ENCODE assay signal across 7 cellular contexts in the genomic region with DNA sequence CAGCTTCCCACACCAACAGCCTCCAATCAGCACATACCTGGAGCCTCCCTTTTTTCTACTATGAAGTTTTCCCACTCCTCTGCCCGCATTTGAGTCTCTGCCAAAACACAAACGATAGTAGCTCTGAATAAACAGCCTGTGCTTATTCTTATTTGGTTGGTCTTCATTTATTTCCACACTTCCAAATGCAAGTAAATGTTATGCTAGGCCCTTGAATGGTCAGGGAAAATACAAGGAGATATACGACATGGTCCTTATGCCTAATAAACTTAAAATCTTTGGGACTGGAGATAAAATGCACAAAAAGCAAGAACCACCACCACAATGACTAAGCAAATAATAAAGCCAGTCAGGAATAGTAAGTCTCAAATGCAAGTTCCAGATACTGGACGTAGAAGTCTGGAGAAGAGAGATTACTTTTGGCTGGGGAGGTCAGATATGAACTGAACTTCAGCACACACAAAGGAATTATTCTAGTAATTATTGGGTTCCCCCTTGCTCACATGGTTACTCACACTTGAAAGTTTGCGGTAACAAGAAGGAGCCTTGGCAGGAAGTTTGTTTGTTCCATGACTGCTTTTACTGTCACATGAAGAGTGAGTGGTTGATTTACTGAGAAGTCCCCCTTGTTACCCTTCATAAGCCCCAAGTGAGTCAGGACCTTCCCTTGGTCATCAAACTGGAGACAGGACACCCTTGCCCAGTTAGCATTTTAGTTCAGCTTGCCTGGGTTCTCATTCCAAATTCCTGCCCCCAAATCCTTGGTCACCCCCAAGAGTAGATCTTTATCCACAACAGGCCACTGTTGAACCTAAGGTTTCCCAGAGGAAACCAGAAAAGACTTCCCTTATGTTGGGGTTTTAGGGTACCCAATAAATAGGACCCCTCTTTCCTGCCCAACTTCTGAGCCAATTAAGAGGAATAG.
DNase-seq lines count a peak whose midpoint lies in the region; ATAC-seq, FAIRE-seq and TF ChIP-seq lines count a peak whose summit lies in the region.

No MANE protein-coding gene starts in this region.

- peak overlapping the region; percentile 60 for H3K4me2 ChIP-seq in K562 (ENCODE audit: insufficient read depth, low read length)

- H3K27ac ChIP-seq in K562 (ENCODE audit: extremely low read depth, low read depth, low read length) (peak overlapping the region; percentile 93), skin epidermis (peak overlapping the region in 15 of 21 experiments; percentile 23 to 78 (median 48)), A673 (ENCODE audit: low read depth, low read length, poor library complexity, severe bottlenecking) (no peak overlapping the region), transverse colon (peak overlapping the region in 2 of 4 donors; percentile 35 to 38)

- no peaks in the 10 kb centered on the region for H3K9me1 ChIP-seq in K562 (ENCODE audit: control insufficient read depth, insufficient read depth, low read length)

- peak; percentile 42 to 48 for TF ChIP-seq RAD21 in K562 (CRISPR knock-in tag; conservative IDR thresholded peaks at IDR 0.05 in 1 of 2, IDR thresholded peaks at IDR 0.05 in 1 of 2)

- H3K9me3 ChIP-seq in K562 (replicated peaks; ENCODE audit: control insufficient read depth, insufficient read depth, low read depth, low read length) (peaks cover 27% of the 10 kb centered on the region), A673 (ENCODE audit: low read depth, low read length, poor library complexity, severe bottlenecking) (no peaks in the 10 kb centered on the region), transverse colon (no peaks in the 10 kb centered on the region)

- peaks cover 6 to 64% of the 10 kb centered on the region in 2 experiments; a peak in 4 of 5 replicates for H3K4me1 ChIP-seq in K562 (replicated peaks in 1 of 2; ENCODE audit: control insufficient read depth in 2 of 2, insufficient read depth in 2 of 2, low read length in 2 of 2)
- H3K4me1 ChIP-seq in A673 (ENCODE audit: insufficient read depth, low read length, poor library complexity, severe bottlenecking), result peaks cover 12% of the 10 kb centered on the region
- no peaks in the 10 kb centered on the region for H3K4me1 ChIP-seq in transverse colon

- intact Hi-C loops in K562 (cut with micrococcal nuclease) (loop anchor here (2.0 to 10.0 kb wide), 3 partner anchors 24 to 350 kb away; no protein-coding TSS in a partner anchor), A673 (cut with micrococcal nuclease; ENCODE audit: unreplicated experiment) (no loop called here), transverse colon (cut with DNase I; ENCODE audit: low total_unique reads) (no loop called here)

- in situ Hi-C loops in K562 (cut with MboI), result no loop called here
- in situ Hi-C loops in transverse colon (cut with MboI; ENCODE audit: low pct_ligation_motif_present in 1 of 4, low pct_unique_long_range_greater_than_20kb in 1 of 4, low sequenced_read_pairs in 3 of 4), result no loop called here

- CTCF ChIA-PET in K562 (lab: Yijun Ruan, JAX; ENCODE audit: low intra/inter-chr PET ratio) (no interaction called here), A673 (lab: Charles Lee) (no interaction called here)

- TF ChIP-seq CTCF in K562 (IDR thresholded peaks at IDR 0.05 in 2 of 3, conservative IDR thresholded peaks at IDR 0.05 in 1 of 3; ENCODE audit: insufficient read depth in 2 of 3, low read depth in 1 of 3, low read length in 3 of 3), result no peak
- TF ChIP-seq CTCF in A673 (conservative IDR thresholded peaks at IDR 0.05; ENCODE audit: low read depth, low read length), result no peak
- no peak for TF ChIP-seq CTCF in transverse colon (IDR thresholded peaks at IDR 0.05)

- peak overlapping the region; percentile 57 for H2AFZ ChIP-seq in K562 (ENCODE audit: low read depth, low read length)

- no peak for DNase-seq in GM18507 (ENCODE audit: extremely low spot score, insufficient read length, low read depth)
- DNase-seq in NOMO-1 treated with DMSO at 0.1 percent for 48 hours (lab: John Stamatoyannopoulos, UW; ENCODE audit: unreplicated experiment), result peak; percentile 82
- DNase-seq in K562 (ENCODE audit: extremely low read depth in 1 of 4, low spot score in 3 of 4), result peak; percentile 70 to 95 (median 78)
- DNase-seq in A673 (ENCODE audit: low spot score), result no peak
- no peak for DNase-seq in transverse colon

- TF ChIP-seq POLR2A in K562 (conservative IDR thresholded peaks at IDR 0.05) (no peak), transverse colon (IDR thresholded peaks at IDR 0.05) (no peak)

- H3K4me3 ChIP-seq in K562 (no peak overlapping the region), skin epidermis (no peak overlapping the region), A673 (ENCODE audit: low read depth, low read length, poor library complexity, severe bottlenecking) (no peak overlapping the region), transverse colon (no peak overlapping the region)

- BruUV-seq in K562 (replicated peaks; lab: Mats Ljungman, UMichigan) (no TSS peak), A673 (replicated peaks; lab: Mats Ljungman, UMichigan) (no TSS peak)

- H3K9ac ChIP-seq in K562 (ENCODE audit: insufficient read depth in 1 of 2, low read depth in 2 of 2, low read length in 2 of 2), result peak overlapping the region in 1 of 2 experiments; percentile 64; a peak in 2 of 4 replicates

- POLR2A ChIA-PET in K562 (lab: Yijun Ruan, JAX) (interaction anchor here (0.7 to 1.0 kb wide), 2 partner anchors 10 to 34 kb away, joined by 3 read pairs; no protein-coding TSS in a partner anchor), A673 (lab: Charles Lee; ENCODE audit: low non-redundant PET) (no interaction called here)

- H3K36me3 ChIP-seq in K562 (ENCODE audit: control insufficient read depth, insufficient read depth, low read length) (no peaks in the 10 kb centered on the region), A673 (ENCODE audit: insufficient read depth, low read length, poor library complexity, severe bottlenecking) (no peaks in the 10 kb centered on the region), transverse colon (no peaks in the 10 kb centered on the region)

- H3K79me2 ChIP-seq in K562 (ENCODE audit: control insufficient read depth, insufficient read depth, low read length), result no peaks in the 10 kb centered on the region

- H4K20me1 ChIP-seq in K562 (replicated peaks; ENCODE audit: control insufficient read depth, insufficient read depth, low read length), result no peaks in the 10 kb centered on the region

- WGBS in K562 (ENCODE audit: insufficient coverage, low coverage, missing lambda C conversion rate), result 2% methylated on average over 5 of the region's 5 CpGs
- 60 to 68% methylated on average over 4 to 5 of the region's 5 CpGs for WGBS in transverse colon (ENCODE audit: low coverage in 1 of 2), 2 donors

- H3K27me3 ChIP-seq in K562 (ENCODE audit: control insufficient read depth in 2 of 2, insufficient read depth in 2 of 2, low read length in 2 of 2) (no peaks in the 10 kb centered on the region), A673 (replicated peaks; ENCODE audit: insufficient read depth, low read depth, low read length, poor library complexity) (no peaks in the 10 kb centered on the region), transverse colon (no peaks in the 10 kb centered on the region)

- FAIRE-seq in GM18507 (lab: Jason Lieb, UNC), result peak; percentile 87
- FAIRE-seq in K562 (lab: Jason Lieb, UNC), result peak; percentile 94

- ATAC-seq in HG02571 (IDR thresholded peaks at IDR 0.05; ENCODE audit: unreplicated experiment) (peak; percentile 75), K562 (peak; percentile 90)

- TF ChIP-seq EP300 in K562 (IDR thresholded peaks at IDR 0.05; ENCODE audit: low read length) (peak; percentile 99), transverse colon (IDR thresholded peaks at IDR 0.05; ENCODE audit: low read depth) (no peak)

TF ChIP-seq in K562, 482 proteins besides CTCF, POLR2A, EP300 and RAD21 (continues in another document):
- no peak for TF ChIP-seq ZNF699 (CRISPR knock-in tag; IDR thresholded peaks at IDR 0.05; ENCODE audit: insufficient replicate concordance)
- 0 out of 2 replicates have a peak, but pooled peaks have one; percentile 25 for TF ChIP-seq ZNF347 (CRISPR knock-in tag; IDR thresholded peaks at IDR 0.05; ENCODE audit: low read depth)
- TF ChIP-seq, protein P1, sequence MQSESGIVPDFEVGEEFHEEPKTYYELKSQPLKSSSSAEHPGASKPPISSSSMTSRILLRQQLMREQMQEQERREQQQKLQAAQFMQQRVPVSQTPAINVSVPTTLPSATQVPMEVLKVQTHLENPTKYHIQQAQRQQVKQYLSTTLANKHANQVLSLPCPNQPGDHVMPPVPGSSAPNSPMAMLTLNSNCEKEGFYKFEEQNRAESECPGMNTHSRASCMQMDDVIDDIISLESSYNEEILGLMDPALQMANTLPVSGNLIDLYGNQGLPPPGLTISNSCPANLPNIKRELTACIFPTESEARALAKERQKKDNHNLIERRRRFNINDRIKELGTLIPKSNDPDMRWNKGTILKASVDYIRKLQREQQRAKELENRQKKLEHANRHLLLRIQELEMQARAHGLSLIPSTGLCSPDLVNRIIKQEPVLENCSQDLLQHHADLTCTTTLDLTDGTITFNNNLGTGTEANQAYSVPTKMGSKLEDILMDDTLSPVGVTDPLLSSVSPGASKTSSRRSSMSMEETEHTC (IDR thresholded peaks at IDR 0.05), result peak; percentile 82; the same call in 1 of the 2 replicates
- 0 out of 2 replicates have a peak, but pooled peaks have one; percentile 35 for TF ChIP-seq ERF (CRISPR knock-in tag; IDR thresholded peaks at IDR 0.05)
- no peak for TF ChIP-seq RBM14 (IDR thresholded peaks at IDR 0.05; ENCODE audit: borderline replicate concordance, insufficient read depth, low read depth, low read length)
- TF ChIP-seq NR2C1 (IDR thresholded peaks at IDR 0.05), result peak; percentile 65; the same call in 1 of the 2 replicates
- peak; percentile 78 for TF ChIP-seq NR2C1 (tag; IDR thresholded peaks at IDR 0.05)
- TF ChIP-seq MCM7 (IDR thresholded peaks at IDR 0.05), result 0 out of 4 replicates have a peak, but pooled peaks of 1 of the 2 experiments have one; percentile 50
- TF ChIP-seq NBN (IDR thresholded peaks at IDR 0.05; ENCODE audit: low read depth), result peak; percentile 90; the same call in 1 of the 2 replicates
- TF ChIP-seq ZNF197 (CRISPR knock-in tag; IDR thresholded peaks at IDR 0.05; ENCODE audit: low read depth), result peak; percentile 92
- peak; percentile 70 for TF ChIP-seq POLR2H (tag; IDR thresholded peaks at IDR 0.05; ENCODE audit: low read depth)
- peak; percentile 89; the same call in 1 of the 2 replicates for TF ChIP-seq MTA1 (IDR thresholded peaks at IDR 0.05; ENCODE audit: borderline replicate concordance)
- peak; percentile 97 for TF ChIP-seq CC2D1A (IDR thresholded peaks at IDR 0.05)
- no peak for TF ChIP-seq ATF1 (CRISPR knock-in tag; IDR thresholded peaks at IDR 0.05)
- TF ChIP-seq ATF1 (tag; IDR thresholded peaks at IDR 0.05), result peak; percentile 83

Comparison
In these comparisons a context has a peak if more than half of its experiments do, and no peak if none do; other contexts are left out.
1. DNase-seq: peak in NOMO-1 treated with DMSO at 0.1 percent for 48 hours (single experiment) and K562 (4 of 4); none in GM18507 (single experiment), A673 (single experiment) and transverse colon (single experiment).